In genomic region chr19:17406039-17406886, GRCh38 we compare ENCODE assay signal across 1 cellular context.
TF ChIP-seq lines count a peak whose summit lies in the region.

No MANE protein-coding gene starts in this region.

TF ChIP-seq in HepG2, 621 proteins besides CTCF, POLR2A, EP300 and RAD21 (continued from another document and continues in another):
- no peak for TF ChIP-seq GMEB1 (CRISPR knock-in tag; IDR thresholded peaks at IDR 0.05; ENCODE audit: borderline replicate concordance)
- TF ChIP-seq, protein P1, sequence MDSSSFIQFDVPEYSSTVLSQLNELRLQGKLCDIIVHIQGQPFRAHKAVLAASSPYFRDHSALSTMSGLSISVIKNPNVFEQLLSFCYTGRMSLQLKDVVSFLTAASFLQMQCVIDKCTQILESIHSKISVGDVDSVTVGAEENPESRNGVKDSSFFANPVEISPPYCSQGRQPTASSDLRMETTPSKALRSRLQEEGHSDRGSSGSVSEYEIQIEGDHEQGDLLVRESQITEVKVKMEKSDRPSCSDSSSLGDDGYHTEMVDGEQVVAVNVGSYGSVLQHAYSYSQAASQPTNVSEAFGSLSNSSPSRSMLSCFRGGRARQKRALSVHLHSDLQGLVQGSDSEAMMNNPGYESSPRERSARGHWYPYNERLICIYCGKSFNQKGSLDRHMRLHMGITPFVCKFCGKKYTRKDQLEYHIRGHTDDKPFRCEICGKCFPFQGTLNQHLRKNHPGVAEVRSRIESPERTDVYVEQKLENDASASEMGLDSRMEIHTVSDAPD (CRISPR knock-in tag; IDR thresholded peaks at IDR 0.05): no peak
- no peak for TF ChIP-seq RNF2 (conservative IDR thresholded peaks at IDR 0.05; ENCODE audit: low read depth)
- no peak for TF ChIP-seq ZNF670 (CRISPR knock-in tag; IDR thresholded peaks at IDR 0.05; ENCODE audit: borderline replicate concordance)
- 0 out of 2 replicates have a peak, but pooled peaks have one; percentile 12 for TF ChIP-seq ZSCAN31 (CRISPR knock-in tag; IDR thresholded peaks at IDR 0.05; ENCODE audit: low read depth)
- TF ChIP-seq SIN3A (IDR thresholded peaks at IDR 0.05; ENCODE audit: borderline replicate concordance, low read depth, low read length): peak; percentile 4; the same call in 1 of the 2 replicates
- no peak for TF ChIP-seq ZNF33A (CRISPR knock-in tag; IDR thresholded peaks at IDR 0.05; ENCODE audit: borderline replicate concordance)
- no peak for TF ChIP-seq KDM3A (CRISPR knock-in tag; IDR thresholded peaks at IDR 0.05; ENCODE audit: low read depth)
- no peak for TF ChIP-seq ZNF350 (CRISPR knock-in tag; IDR thresholded peaks at IDR 0.05; ENCODE audit: borderline replicate concordance, low read depth)
- TF ChIP-seq ZNF614 (CRISPR knock-in tag; IDR thresholded peaks at IDR 0.05; ENCODE audit: borderline replicate concordance): peak; percentile 4; the same call in 1 of the 2 replicates
- no peak for TF ChIP-seq ZNF749 (CRISPR knock-in tag; IDR thresholded peaks at IDR 0.05; ENCODE audit: borderline replicate concordance)
- TF ChIP-seq MXI1 (IDR thresholded peaks at IDR 0.05; ENCODE audit: borderline replicate concordance, low read depth, low read length): 0 out of 3 replicates have a peak, but pooled peaks have one; percentile 13
- TF ChIP-seq, protein P2, sequence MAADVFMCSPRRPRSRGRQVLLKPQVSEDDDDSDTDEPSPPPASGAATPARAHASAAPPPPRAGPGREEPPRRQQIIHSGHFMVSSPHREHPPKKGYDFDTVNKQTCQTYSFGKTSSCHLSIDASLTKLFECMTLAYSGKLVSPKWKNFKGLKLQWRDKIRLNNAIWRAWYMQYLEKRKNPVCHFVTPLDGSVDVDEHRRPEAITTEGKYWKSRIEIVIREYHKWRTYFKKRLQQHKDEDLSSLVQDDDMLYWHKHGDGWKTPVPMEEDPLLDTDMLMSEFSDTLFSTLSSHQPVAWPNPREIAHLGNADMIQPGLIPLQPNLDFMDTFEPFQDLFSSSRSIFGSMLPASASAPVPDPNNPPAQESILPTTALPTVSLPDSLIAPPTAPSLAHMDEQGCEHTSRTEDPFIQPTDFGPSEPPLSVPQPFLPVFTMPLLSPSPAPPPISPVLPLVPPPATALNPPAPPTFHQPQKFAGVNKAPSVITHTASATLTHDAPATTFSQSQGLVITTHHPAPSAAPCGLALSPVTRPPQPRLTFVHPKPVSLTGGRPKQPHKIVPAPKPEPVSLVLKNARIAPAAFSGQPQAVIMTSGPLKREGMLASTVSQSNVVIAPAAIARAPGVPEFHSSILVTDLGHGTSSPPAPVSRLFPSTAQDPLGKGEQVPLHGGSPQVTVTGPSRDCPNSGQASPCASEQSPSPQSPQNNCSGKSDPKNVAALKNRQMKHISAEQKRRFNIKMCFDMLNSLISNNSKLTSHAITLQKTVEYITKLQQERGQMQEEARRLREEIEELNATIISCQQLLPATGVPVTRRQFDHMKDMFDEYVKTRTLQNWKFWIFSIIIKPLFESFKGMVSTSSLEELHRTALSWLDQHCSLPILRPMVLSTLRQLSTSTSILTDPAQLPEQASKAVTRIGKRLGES (CRISPR knock-in tag; IDR thresholded peaks at IDR 0.05; ENCODE audit: borderline replicate concordance): 0 out of 2 replicates have a peak, but pooled peaks have one; percentile 5
- TF ChIP-seq ZNF740 (CRISPR knock-in tag; IDR thresholded peaks at IDR 0.05): no peak
- TF ChIP-seq ZEB1 (IDR thresholded peaks at IDR 0.05; ENCODE audit: insufficient replicate concordance, low read depth): no peak
- TF ChIP-seq, protein P3, sequence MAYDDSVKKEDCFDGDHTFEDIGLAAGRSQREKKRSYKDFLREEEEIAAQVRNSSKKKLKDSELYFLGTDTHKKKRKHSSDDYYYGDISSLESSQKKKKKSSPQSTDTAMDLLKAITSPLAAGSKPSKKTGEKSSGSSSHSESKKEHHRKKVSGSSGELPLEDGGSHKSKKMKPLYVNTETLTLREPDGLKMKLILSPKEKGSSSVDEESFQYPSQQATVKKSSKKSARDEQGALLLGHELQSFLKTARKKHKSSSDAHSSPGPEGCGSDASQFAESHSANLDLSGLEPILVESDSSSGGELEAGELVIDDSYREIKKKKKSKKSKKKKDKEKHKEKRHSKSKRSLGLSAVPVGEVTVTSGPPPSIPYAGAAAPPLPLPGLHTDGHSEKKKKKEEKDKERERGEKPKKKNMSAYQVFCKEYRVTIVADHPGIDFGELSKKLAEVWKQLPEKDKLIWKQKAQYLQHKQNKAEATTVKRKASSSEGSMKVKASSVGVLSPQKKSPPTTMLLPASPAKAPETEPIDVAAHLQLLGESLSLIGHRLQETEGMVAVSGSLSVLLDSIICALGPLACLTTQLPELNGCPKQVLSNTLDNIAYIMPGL (CRISPR knock-in tag; IDR thresholded peaks at IDR 0.05; ENCODE audit: borderline replicate concordance in 1 of 2, low read depth in 1 of 2): no peak
- TF ChIP-seq GTF2F1 (IDR thresholded peaks at IDR 0.05; ENCODE audit: low read length): no peak
- TF ChIP-seq ZNF674 (CRISPR knock-in tag; IDR thresholded peaks at IDR 0.05; ENCODE audit: low read depth): no peak
- no peak for TF ChIP-seq ZNF484 (CRISPR knock-in tag; IDR thresholded peaks at IDR 0.05; ENCODE audit: borderline replicate concordance, low read depth)
- 0 out of 2 replicates have a peak, but pooled peaks have one; percentile 22 for TF ChIP-seq MLX (CRISPR knock-in tag; IDR thresholded peaks at IDR 0.05)
- TF ChIP-seq CREB1 (IDR thresholded peaks at IDR 0.05): no peak
- no peak for TF ChIP-seq CREB1 (CRISPR knock-in tag; IDR thresholded peaks at IDR 0.05)
- no peak for TF ChIP-seq HNF4A (CRISPR knock-in tag; IDR thresholded peaks at IDR 0.05)
- TF ChIP-seq NFKB2 (CRISPR knock-in tag; IDR thresholded peaks at IDR 0.05; ENCODE audit: borderline replicate concordance): no peak
- no peak for TF ChIP-seq ZNF292 (CRISPR knock-in tag; IDR thresholded peaks at IDR 0.05; ENCODE audit: borderline replicate concordance, low read depth)
- TF ChIP-seq MAX (IDR thresholded peaks at IDR 0.05): peak; percentile 28; the same call in 1 of the 2 replicates
- TF ChIP-seq FLYWCH1 (CRISPR knock-in tag; IDR thresholded peaks at IDR 0.05): 0 out of 2 replicates have a peak, but pooled peaks have one; percentile 25
- TF ChIP-seq, protein P4, sequence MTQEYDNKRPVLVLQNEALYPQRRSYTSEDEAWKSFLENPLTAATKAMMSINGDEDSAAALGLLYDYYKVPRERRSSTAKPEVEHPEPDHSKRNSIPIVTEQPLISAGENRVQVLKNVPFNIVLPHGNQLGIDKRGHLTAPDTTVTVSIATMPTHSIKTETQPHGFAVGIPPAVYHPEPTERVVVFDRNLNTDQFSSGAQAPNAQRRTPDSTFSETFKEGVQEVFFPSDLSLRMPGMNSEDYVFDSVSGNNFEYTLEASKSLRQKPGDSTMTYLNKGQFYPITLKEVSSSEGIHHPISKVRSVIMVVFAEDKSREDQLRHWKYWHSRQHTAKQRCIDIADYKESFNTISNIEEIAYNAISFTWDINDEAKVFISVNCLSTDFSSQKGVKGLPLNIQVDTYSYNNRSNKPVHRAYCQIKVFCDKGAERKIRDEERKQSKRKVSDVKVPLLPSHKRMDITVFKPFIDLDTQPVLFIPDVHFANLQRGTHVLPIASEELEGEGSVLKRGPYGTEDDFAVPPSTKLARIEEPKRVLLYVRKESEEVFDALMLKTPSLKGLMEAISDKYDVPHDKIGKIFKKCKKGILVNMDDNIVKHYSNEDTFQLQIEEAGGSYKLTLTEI (CRISPR knock-in tag; conservative IDR thresholded peaks at IDR 0.05): no peak
- TF ChIP-seq HHEX (CRISPR knock-in tag; IDR thresholded peaks at IDR 0.05): no peak
- no peak for TF ChIP-seq TAF15 (IDR thresholded peaks at IDR 0.05; ENCODE audit: low read depth, low read length, poor library complexity, severe bottlenecking)
- no peak for TF ChIP-seq U2AF1 (optimal IDR thresholded peaks at IDR 0.05; ENCODE audit: low read depth, low read length)
- TF ChIP-seq ZNF501 (CRISPR knock-in tag; IDR thresholded peaks at IDR 0.05): peak; percentile 52; the same call in 1 of the 2 replicates
- no peak for TF ChIP-seq PTBP1 (IDR thresholded peaks at IDR 0.05; ENCODE audit: low read depth, low read length, poor library complexity, severe bottlenecking)
- no peak for TF ChIP-seq FOXJ3 (CRISPR knock-in tag; IDR thresholded peaks at IDR 0.05; ENCODE audit: borderline replicate concordance)
- TF ChIP-seq ERF (CRISPR knock-in tag; IDR thresholded peaks at IDR 0.05): no peak
- TF ChIP-seq YEATS2 (CRISPR knock-in tag; IDR thresholded peaks at IDR 0.05; ENCODE audit: borderline replicate concordance): no peak
- peak; percentile 16; the same call in 1 of the 2 replicates for TF ChIP-seq TFAP4 (IDR thresholded peaks at IDR 0.05; ENCODE audit: borderline replicate concordance, low read depth)
- TF ChIP-seq ZNF777 (CRISPR knock-in tag; IDR thresholded peaks at IDR 0.05): 0 out of 2 replicates have a peak, but pooled peaks have one; percentile 16
- peak; percentile 51; the same call in 1 of the 2 replicates for TF ChIP-seq HNF1B (CRISPR knock-in tag; IDR thresholded peaks at IDR 0.05)
- TF ChIP-seq YEATS4 (CRISPR knock-in tag; IDR thresholded peaks at IDR 0.05; ENCODE audit: borderline replicate concordance): 0 out of 2 replicates have a peak, but pooled peaks have one; percentile 7
- TF ChIP-seq GATA4 (IDR thresholded peaks at IDR 0.05; ENCODE audit: borderline replicate concordance, low read depth): 0 out of 2 replicates have a peak, but pooled peaks have one; percentile 2
- no peak for TF ChIP-seq ZNF7 (CRISPR knock-in tag; IDR thresholded peaks at IDR 0.05)
- 0 out of 2 replicates have a peak, but pooled peaks have one; percentile 2 for TF ChIP-seq ZNF629 (CRISPR knock-in tag; conservative IDR thresholded peaks at IDR 0.05)
- no peak for TF ChIP-seq DNMT3B (CRISPR knock-in tag; conservative IDR thresholded peaks at IDR 0.05)
- TF ChIP-seq SAP130 (CRISPR knock-in tag; IDR thresholded peaks at IDR 0.05; ENCODE audit: low read depth): peak; percentile 35
- no peak for TF ChIP-seq GLI4 (CRISPR knock-in tag; IDR thresholded peaks at IDR 0.05; ENCODE audit: borderline replicate concordance)
- TF ChIP-seq PBX3 (CRISPR knock-in tag; IDR thresholded peaks at IDR 0.05; ENCODE audit: borderline replicate concordance): no peak
- peak; percentile 13; the same call in 1 of the 2 replicates for TF ChIP-seq POLR2G (IDR thresholded peaks at IDR 0.05; ENCODE audit: low read depth, low read length)
- 0 out of 2 replicates have a peak, but pooled peaks have one; percentile 44 for TF ChIP-seq ZNF546 (CRISPR knock-in tag; conservative IDR thresholded peaks at IDR 0.05)
- TF ChIP-seq KMT2A (CRISPR knock-in tag; IDR thresholded peaks at IDR 0.05): peak; percentile 9; the same call in 1 of the 2 replicates
- TF ChIP-seq ZNF781 (CRISPR knock-in tag; IDR thresholded peaks at IDR 0.05; ENCODE audit: borderline replicate concordance, not compliant biosample characterization): no peak
- TF ChIP-seq KLF15 (CRISPR knock-in tag; IDR thresholded peaks at IDR 0.05; ENCODE audit: borderline replicate concordance): no peak
- TF ChIP-seq TARDBP (CRISPR knock-in tag; IDR thresholded peaks at IDR 0.05): no peak
- no peak for TF ChIP-seq ZNF329 (CRISPR knock-in tag; IDR thresholded peaks at IDR 0.05; ENCODE audit: low read depth)
- TF ChIP-seq REPIN1 (CRISPR knock-in tag; IDR thresholded peaks at IDR 0.05; ENCODE audit: borderline replicate concordance, low read depth): 0 out of 2 replicates have a peak, but pooled peaks have one; percentile 2
